8 cellular contexts compared by ENCODE assay signal in genomic region chr6:35469711-35470662, GRCh38. TPM values are rescaled to one million over a fixed set of nuclear protein-coding genes. Genes with fewer than 3 reads are reported as not detected.
A peak's percentile ranks its signal among the peaks of the same experiment; 100 is the strongest.
DNase-seq lines count a peak whose midpoint lies in the region; ATAC-seq and TF ChIP-seq lines count a peak whose summit lies in the region.

No MANE protein-coding gene starts in this region.

- peak overlapping the region; percentile 95 for H3K4me3 Mint-ChIP-seq in MCF 10A (ENCODE audit: unreplicated experiment)
- peak overlapping the region; percentile 97 for H3K4me3 Mint-ChIP-seq in mesothelial cell of epicardium

- H4K20me1 ChIP-seq in DOHH2 (ENCODE audit: control insufficient read depth, insufficient read depth, low read depth, low read length) (peaks cover 21% of the 10 kb centered on the region; the same call in 1 of the 2 replicates), MM.1S (ENCODE audit: insufficient read depth, low read length) (peaks cover 36% of the 10 kb centered on the region)

- TF ChIP-seq CTCF in DOHH2 (IDR thresholded peaks at IDR 0.05; ENCODE audit: low read depth, low read length, poor library complexity, severe bottlenecking) = no peak
- no peak for TF ChIP-seq CTCF in MM.1S (IDR thresholded peaks at IDR 0.05; ENCODE audit: low read length)
- TF ChIP-seq CTCF in MCF 10A (IDR thresholded peaks at IDR 0.05; ENCODE audit: unreplicated experiment) = no peak
- no peak for TF ChIP-seq CTCF in mesothelial cell of epicardium (IDR thresholded peaks at IDR 0.05; ENCODE audit: unreplicated experiment)

- no peaks in the 10 kb centered on the region for H3K27me3 Mint-ChIP-seq in MCF 10A (ENCODE audit: insufficient read depth, unreplicated experiment)
- H3K27me3 Mint-ChIP-seq in mesothelial cell of epicardium (ENCODE audit: low read depth) = no peaks in the 10 kb centered on the region

- H3K27me3 ChIP-seq in DOHH2 (ENCODE audit: control insufficient read depth, low read length) (no peaks in the 10 kb centered on the region), MM.1S (replicated peaks; ENCODE audit: insufficient read depth, low read length) (no peaks in the 10 kb centered on the region)

- H3K36me3 Mint-ChIP-seq in MCF 10A (ENCODE audit: insufficient read depth, unreplicated experiment) (peaks cover 84% of the 10 kb centered on the region), mesothelial cell of epicardium (peaks cover 8% of the 10 kb centered on the region)

- ATAC-seq in HG02973 (IDR thresholded peaks at IDR 0.05; ENCODE audit: unreplicated experiment) (no peak), HG03196 (IDR thresholded peaks at IDR 0.05; ENCODE audit: unreplicated experiment) (no peak)

- H3K9me3 ChIP-seq in DOHH2 (ENCODE audit: control insufficient read depth, insufficient read depth, low read length) = no peaks in the 10 kb centered on the region
- no peaks in the 10 kb centered on the region for H3K9me3 ChIP-seq in MM.1S (replicated peaks; ENCODE audit: insufficient read depth, low read length)

- intact Hi-C loops in MCF 10A (cut with micrococcal nuclease) = loop anchor here (2.0 kb wide), 2 partner anchors 15 to 267 kb away; partner anchors contain the start of gene ARMC12

- H2AFZ ChIP-seq in MM.1S (ENCODE audit: low read length) = no peak overlapping the region

- peak overlapping the region; percentile 84 for H3K27ac ChIP-seq in DOHH2 (ENCODE audit: low read depth, low read length)
- H3K27ac ChIP-seq in MM.1S (ENCODE audit: low read length) = peak overlapping the region; percentile 64; the same call in 1 of the 2 replicates

- H3K36me3 ChIP-seq in DOHH2 (ENCODE audit: control insufficient read depth, low read length) = peaks cover 69% of the 10 kb centered on the region
- H3K36me3 ChIP-seq in MM.1S (replicated peaks; ENCODE audit: insufficient read depth, low read length) = peaks cover 16% of the 10 kb centered on the region

- H3K4me1 Mint-ChIP-seq in MCF 10A (ENCODE audit: insufficient read depth, unreplicated experiment) (peaks cover 13% of the 10 kb centered on the region), mesothelial cell of epicardium (peaks cover 39% of the 10 kb centered on the region)

- H3K9me3 Mint-ChIP-seq in MCF 10A (ENCODE audit: unreplicated experiment) = no peaks in the 10 kb centered on the region
- no peaks in the 10 kb centered on the region for H3K9me3 Mint-ChIP-seq in mesothelial cell of epicardium

- H3K9ac ChIP-seq in MM.1S (ENCODE audit: low read length) = peak overlapping the region; percentile 99

- BruUV-seq in MCF 10A (replicated peaks; lab: Mats Ljungman, UMichigan) = no TSS peak

- H3K4me3 ChIP-seq in DOHH2 (ENCODE audit: low read length) = peak overlapping the region; percentile 87
- peak overlapping the region; percentile 91 for H3K4me3 ChIP-seq in MM.1S (ENCODE audit: low read length)

- H3K27ac Mint-ChIP-seq in MCF 10A (ENCODE audit: low read depth, unreplicated experiment) (peak overlapping the region; percentile 97), mesothelial cell of epicardium (peak overlapping the region; percentile 100)

- H3F3A ChIP-seq in DOHH2 (ENCODE audit: control insufficient read depth, insufficient read depth) = peaks cover 63% of the 10 kb centered on the region
- H3F3A ChIP-seq in MM.1S (ENCODE audit: insufficient read depth, low read length) = peaks cover 58% of the 10 kb centered on the region

- H3K9me2 ChIP-seq in DOHH2 (replicated peaks; ENCODE audit: control insufficient read depth, low read length) = no peaks in the 10 kb centered on the region
- no peaks in the 10 kb centered on the region for H3K9me2 ChIP-seq in MM.1S (replicated peaks; ENCODE audit: insufficient read depth, low read length)

- CTCF ChIA-PET in MCF 10A (lab: Yijun Ruan, JAX) = interaction anchor here (0.6 to 1.3 kb wide), 10 partner anchors 10 to 300 kb away, joined by 3 to 7 read pairs (median 3); no protein-coding TSS in a partner anchor

- H3K4me1 ChIP-seq in DOHH2 (ENCODE audit: control insufficient read depth, low read length) (peaks cover 37% of the 10 kb centered on the region), MM.1S (ENCODE audit: low read length) (peaks cover 11% of the 10 kb centered on the region)

- H3K79me2 ChIP-seq in DOHH2 (ENCODE audit: control insufficient read depth, low read length) (peaks cover 30% of the 10 kb centered on the region), MM.1S (ENCODE audit: low read length) (peaks cover 37% of the 10 kb centered on the region)

- POLR2A ChIA-PET in MCF 10A (lab: Yijun Ruan, JAX) = interaction anchor here (0.6 to 10.3 kb wide), 19 partner anchors 8 to 341 kb away, joined by 3 to 198 read pairs (median 4); partner anchors contain the start of genes DEF6, FANCE, PPARD and TEAD3

- H3K4me2 ChIP-seq in DOHH2 (ENCODE audit: low read length) = peak overlapping the region; percentile 96
- H3K4me2 ChIP-seq in MM.1S (ENCODE audit: low read depth, low read length) = peak overlapping the region; percentile 92

- no peak for DNase-seq in MM.1S
- DNase-seq in MCF 10A (ENCODE audit: unreplicated experiment) = peak; percentile 73
- DNase-seq in mesothelial cell of epicardium (ENCODE audit: low spot score in 2 of 2, unreplicated experiment in 2 of 2) = no peak
- DNase-seq in SKM-1 (lab: John Stamatoyannopoulos, UW; ENCODE audit: unreplicated experiment) = no peak
- DNase-seq in NCI-H1417 treated with DMSO at 0.1 percent for 48 hours (lab: John Stamatoyannopoulos, UW) = no peak

RNA-seq across cellular contexts. Expression of gene RPL10A, which starts 1.8 kb away (rescaled TPM):
- total RNA-seq in MCF 10A (2022) (2,403 and 2,457 TPM in 2 replicates), mesothelial cell of epicardium (1,840 to 1,922 TPM (median 1,906 TPM) in 3 replicates)

RNA-seq across cellular contexts. Expression of gene FANCE, which starts 17.8 kb away (rescaled TPM):
- total RNA-seq in MCF 10A (2022) (12.3 and 13.3 TPM in 2 replicates), mesothelial cell of epicardium (7.0 to 8.5 TPM (median 8.0 TPM) in 3 replicates)

RNA-seq across cellular contexts. Expression of gene TEAD3, which starts 26.9 kb away (rescaled TPM):
- total RNA-seq in MCF 10A (2022) = 11.1 and 13.3 TPM in 2 replicates
- total RNA-seq in mesothelial cell of epicardium = 88.2 to 91.8 TPM (median 91.4 TPM) in 3 replicates

RNA-seq across cellular contexts. Expression of gene TULP1, which starts 42.7 kb away (rescaled TPM):
- total RNA-seq in MCF 10A (2022) = not detected in 2 replicates
- total RNA-seq in mesothelial cell of epicardium = 17.5 to 17.7 TPM (median 17.6 TPM) in 3 replicates
